Comparison of ENCODE assay signal across 14 cellular contexts in genomic region chr19:35207391-35207871, GRCh38. TPM values are rescaled to one million over a fixed set of nuclear protein-coding genes. Genes with fewer than 3 reads are reported as not detected.
DNase-seq lines count a peak whose midpoint lies in the region; ATAC-seq and TF ChIP-seq lines count a peak whose summit lies in the region.
"Had no signal": no experiment of that assay in that cellular context is flagged by ENCODE, and none has a peak within 500 bp of the region (broad histone marks: within the 10 kb centered on the region; RNA-seq: fewer than 3 reads in every experiment).

No MANE protein-coding gene starts in this region.

- H3K4me1 ChIP-seq in CD8-positive, alpha-beta memory T cell (ENCODE audit: insufficient read depth, low read length) = peaks cover 84% of the 10 kb centered on the region
- peaks cover 0 to 21% (median 0%) of the 10 kb centered on the region in 4 donors for H3K4me1 ChIP-seq in tibial nerve

- peaks cover 73 to 87% (median 83%) of the 10 kb centered on the region in 3 donors for H3K4me1 Mint-ChIP-seq in CD8-positive, alpha-beta memory T cell
- H3K4me1 Mint-ChIP-seq in memory B cell = peaks cover 47% of the 10 kb centered on the region

- H3K9me2 ChIP-seq in SU-DHL-6 (replicated peaks; ENCODE audit: insufficient read depth, low read length) = no peaks in the 10 kb centered on the region

- H3F3A ChIP-seq in SU-DHL-6 (ENCODE audit: insufficient read depth) = peaks cover 54% of the 10 kb centered on the region

- peaks cover 0 to 7% (median 2%) of the 10 kb centered on the region in 3 donors for H3K36me3 Mint-ChIP-seq in CD8-positive, alpha-beta memory T cell
- peaks cover 2% of the 10 kb centered on the region for H3K36me3 Mint-ChIP-seq in memory B cell

- no peak for TF ChIP-seq EP300 in tibial nerve (IDR thresholded peaks at IDR 0.05)

- peak; percentile 23 to 58 (median 37) for DNase-seq in CD8-positive, alpha-beta memory T cell
- DNase-seq in activated effector memory CD4-positive, alpha-beta T cell treated with anti-CD3 and anti-CD28 coated beads, Interleukin-2, amount 50 U/mL, for 16 hours = peak; percentile 78
- DNase-seq in memory B cell (ENCODE audit: low spot score in 2 of 2) (no peak), NCI-H1694 (lab: John Stamatoyannopoulos, UW) (no peak), tibial nerve (ENCODE audit: low spot score in 2 of 2) (no peak)
- DNase-seq in activated CD4-positive, CD25-positive, alpha-beta regulatory T cell treated with anti-CD3 and anti-CD28 coated beads, Interleukin-2, amount 50 U/mL, for 72 hours = no peak
- DNase-seq: KG1, NCI-H2029 had no signal

- H3K79me2 ChIP-seq in SU-DHL-6 (ENCODE audit: insufficient read depth, low read length) = no peaks in the 10 kb centered on the region

- H3K27ac Mint-ChIP-seq in CD8-positive, alpha-beta memory T cell = peak overlapping the region; percentile 91 to 99 (median 98)
- peak overlapping the region; percentile 97 for H3K27ac Mint-ChIP-seq in memory B cell

- TF ChIP-seq CTCF in SU-DHL-6 (IDR thresholded peaks at IDR 0.05; ENCODE audit: insufficient read depth, low read length, poor library complexity, severe bottlenecking) (no peak), tibial nerve (IDR thresholded peaks at IDR 0.05) (no peak)

- H4K20me1 ChIP-seq in SU-DHL-6 (ENCODE audit: low read depth, low read length) = no peaks in the 10 kb centered on the region

- WGBS in tibial nerve, 2 donors = 81 to 82% methylated on average over 8 of the region's 8 CpGs

- H3K4me3 ChIP-seq in CD8-positive, alpha-beta memory T cell (ENCODE audit: low read length) = no peak overlapping the region
- H3K4me3 ChIP-seq in SU-DHL-6 (ENCODE audit: insufficient read depth, low read length, poor library complexity, severe bottlenecking) = no peak overlapping the region
- H3K4me3 ChIP-seq in tibial nerve = no peak overlapping the region

- peaks cover 0 to 4% (median 0%) of the 10 kb centered on the region in 5 donors for H3K9me3 Mint-ChIP-seq in CD8-positive, alpha-beta memory T cell
- H3K9me3 Mint-ChIP-seq in memory B cell = no peaks in the 10 kb centered on the region

- peak overlapping the region; percentile 35 for H3K4me2 ChIP-seq in SU-DHL-6 (ENCODE audit: low read depth, low read length, poor library complexity, severe bottlenecking)

- H3K36me3 ChIP-seq in CD8-positive, alpha-beta memory T cell (ENCODE audit: insufficient read depth, low read length) = no peaks in the 10 kb centered on the region
- no peaks in the 10 kb centered on the region for H3K36me3 ChIP-seq in SU-DHL-6 (ENCODE audit: low read length)
- H3K36me3 ChIP-seq in tibial nerve = no peaks in the 10 kb centered on the region

- CTCF ChIA-PET in CD8-positive, alpha-beta memory T cell (lab: Charles Lee) = interaction anchor here (1.5 to 1.9 kb wide), 2 partner anchors 9 to 140 kb away, joined by 3 to 7 read pairs; no protein-coding TSS in a partner anchor

- H3K27me3 Mint-ChIP-seq in CD8-positive, alpha-beta memory T cell = peaks cover 0 to 5% of the 10 kb centered on the region in 2 donors
- H3K27me3 Mint-ChIP-seq in memory B cell = no peaks in the 10 kb centered on the region

- TF ChIP-seq POLR2A in tibial nerve (IDR thresholded peaks at IDR 0.05) = no peak

- POLR2A ChIA-PET in CD8-positive, alpha-beta memory T cell (lab: Charles Lee) = interaction anchor here (1.0 to 1.8 kb wide), 2 partner anchors 8 to 53 kb away, joined by 3 to 4 read pairs; partner anchors contain the start of gene FXYD5

- H3K4me3 Mint-ChIP-seq in CD8-positive, alpha-beta memory T cell = peak overlapping the region in 6 of 7 donors; percentile 19 to 69 (median 46)
- H3K4me3 Mint-ChIP-seq in memory B cell = no peak overlapping the region
- H3K4me3 Mint-ChIP-seq: CD14-positive monocyte had no signal

- H3K27me3 ChIP-seq in CD8-positive, alpha-beta memory T cell (ENCODE audit: insufficient read depth, low read length, poor library complexity, severe bottlenecking) = no peaks in the 10 kb centered on the region
- H3K27me3 ChIP-seq in SU-DHL-6 (ENCODE audit: low read length) = no peaks in the 10 kb centered on the region
- no peaks in the 10 kb centered on the region for H3K27me3 ChIP-seq in tibial nerve

- peak overlapping the region; percentile 44 for H3K27ac ChIP-seq in CD8-positive, alpha-beta memory T cell (ENCODE audit: low read depth, low read length)
- H3K27ac ChIP-seq in SU-DHL-6 (ENCODE audit: low read depth, low read length) (peak overlapping the region; percentile 91), tibial nerve (peak overlapping the region in 1 of 4 donors; percentile 60)

- no peak overlapping the region; the same call in 1 of the 2 replicates for H3K9ac ChIP-seq in SU-DHL-6 (ENCODE audit: low read length)

- H3K9me3 ChIP-seq in CD8-positive, alpha-beta memory T cell (ENCODE audit: low read length) = no peaks in the 10 kb centered on the region
- H3K9me3 ChIP-seq in SU-DHL-6 (ENCODE audit: insufficient read depth, low read length) (no peaks in the 10 kb centered on the region), tibial nerve (no peaks in the 10 kb centered on the region)

- peak overlapping the region; percentile 3 for H2AFZ ChIP-seq in SU-DHL-6 (ENCODE audit: low read depth, low read length, severe bottlenecking)

- ATAC-seq in memory B cell (ENCODE audit: low read depth) (no peak), HG03196 (IDR thresholded peaks at IDR 0.05; ENCODE audit: unreplicated experiment) (no peak)

RNA-seq across cellular contexts. Expression of gene FAM187B, which starts 21.1 kb away (rescaled TPM):
- not detected for total RNA-seq in CD8-positive, alpha-beta memory T cell
- not detected for polyA plus RNA-seq in CD8-positive, alpha-beta memory T cell
- total RNA-seq in tibial nerve = not detected
- total RNA-seq: cerebellum; T-helper 1 cell treated with Interleukin-12 subunit alpha and Interleukin-12 subunit beta and Interleukin-4 antibody, amounts not matched to agents 30 ng/mL and 1 ng/mL, for 36 hours; temporal lobe had no signal
- polyA plus RNA-seq: CD14-positive monocyte had no signal

RNA-seq across cellular contexts. Expression of gene LSR, which starts 41.4 kb away (rescaled TPM):
- total RNA-seq in CD8-positive, alpha-beta memory T cell = 10 to 100 TPM; 23.5 to 27.5 TPM
- 77.8 TPM for polyA plus RNA-seq in CD8-positive, alpha-beta memory T cell
- 10 to 100 TPM in 2 of 4 donors, 1 to 10 TPM in 2; 3.1 to 34.9 (median 19.1) TPM for total RNA-seq in tibial nerve

RNA-seq across cellular contexts. Expression of gene FXYD5, which starts 52.9 kb away (rescaled TPM):
- total RNA-seq in CD8-positive, alpha-beta memory T cell = 100 to 1,000 TPM; 295 TPM
- 560 TPM for polyA plus RNA-seq in CD8-positive, alpha-beta memory T cell
- 10 to 100 TPM; 19.9 to 53.4 (median 37.5) TPM for total RNA-seq in tibial nerve

Comparison
In these comparisons a context has a peak if more than half of its experiments do, and no peak if none do; other contexts are left out.
1. DNase-seq: peak in CD8-positive, alpha-beta memory T cell (5 of 5) and activated effector memory CD4-positive, alpha-beta T cell treated with anti-CD3 and anti-CD28 coated beads, Interleukin-2, amount 50 U/mL, for 16 hours (single experiment); none in memory B cell (0 of 2), NCI-H1694 (single experiment), activated CD4-positive, CD25-positive, alpha-beta regulatory T cell treated with anti-CD3 and anti-CD28 coated beads, Interleukin-2, amount 50 U/mL, for 72 hours (single experiment) and tibial nerve (0 of 2).
2. RNA of gene FXYD5, which starts 52.9 kb away (total RNA-seq): 295 TPM in CD8-positive, alpha-beta memory T cell; 19.9 to 53.4 TPM in tibial nerve; every median in the first group is over 4 times any median in the second.